Comparison of ENCODE assay signal across 9 cellular contexts in genomic region chr10:7410306-7410799, GRCh38. TPM values are rescaled to one million over a fixed set of nuclear protein-coding genes. Genes with fewer than 3 reads are reported as not detected.
DNase-seq lines count a peak whose midpoint lies in the region; FAIRE-seq and TF ChIP-seq lines count a peak whose summit lies in the region.
"Had no signal": no experiment of that assay in that cellular context is flagged by ENCODE, and none has a peak within 500 bp of the region (broad histone marks: within the 10 kb centered on the region; RNA-seq: fewer than 3 reads in every experiment).

No MANE protein-coding gene starts in this region.

- POLR2A ChIA-PET in OCI-LY7 (lab: Charles Lee): interaction anchor here (0.5 to 1.3 kb wide), 18 partner anchors 8 to 826 kb away, joined by 3 to 10 read pairs (median 4); no protein-coding TSS in a partner anchor

- H3K27ac ChIP-seq in OCI-LY7 (ENCODE audit: low read depth, low read length, poor library complexity, severe bottlenecking) (no peak overlapping the region), astrocyte (ENCODE audit: low read depth, low read length) (no peak overlapping the region)

- TF ChIP-seq CTCF in OCI-LY7 (conservative IDR thresholded peaks at IDR 0.05; ENCODE audit: low read length): no peak
- no peak for TF ChIP-seq CTCF in astrocyte (IDR thresholded peaks at IDR 0.05; ENCODE audit: insufficient read depth, low read depth, low read length)

- H4K20me1 ChIP-seq in OCI-LY7 (ENCODE audit: insufficient read depth, low read length) (no peaks in the 10 kb centered on the region), astrocyte (ENCODE audit: insufficient read depth, low read length) (peaks cover 1% of the 10 kb centered on the region)

- H3K79me2 ChIP-seq in OCI-LY7 (ENCODE audit: insufficient read depth, low read depth, low read length): peaks cover 18% of the 10 kb centered on the region; the same call in 1 of the 2 replicates
- H3K79me2 ChIP-seq in astrocyte (ENCODE audit: insufficient read depth, low read length): peaks cover 4% of the 10 kb centered on the region

- H3K9me3 Mint-ChIP-seq in astrocyte (ENCODE audit: unreplicated experiment): no peaks in the 10 kb centered on the region

- no TSS peak for BruUV-seq in OCI-LY7 (replicated peaks; lab: Mats Ljungman, UMichigan)

- H3K9me2 ChIP-seq in OCI-LY7 (ENCODE audit: insufficient read depth, low read length): no peaks in the 10 kb centered on the region

- H3K36me3 ChIP-seq in OCI-LY7 (ENCODE audit: insufficient read depth, low read length) (no peaks in the 10 kb centered on the region), astrocyte (ENCODE audit: insufficient read depth, low read length) (no peaks in the 10 kb centered on the region)

- peak; percentile 24 for DNase-seq in GM03348 (ENCODE audit: low spot score)
- peak; percentile 43 for DNase-seq in OCI-LY7 (ENCODE audit: low spot score)
- no peak for DNase-seq in astrocyte (ENCODE audit: low read depth)
- peak; percentile 42 for DNase-seq in iPS-NIHi7 (ENCODE audit: extremely low spot score)
- DNase-seq in stimulated activated CD4-positive, alpha-beta T cell treated with anti-CD3 and anti-CD28 coated beads, Interleukin-15, amount 100 ng/mL, for 24 hours: peak; percentile 59
- DNase-seq in NCI-H2196 treated with DMSO at 0.1 percent for 48 hours (lab: John Stamatoyannopoulos, UW; ENCODE audit: unreplicated experiment): no peak
- no peak for DNase-seq in NCI-H187 treated with DMSO at 0.1 percent for 48 hours (lab: John Stamatoyannopoulos, UW)
- no peak for DNase-seq in putamen (ENCODE audit: low spot score)

- H3K9ac ChIP-seq in astrocyte (ENCODE audit: low read length): peak overlapping the region; percentile 75

- H3K36me3 Mint-ChIP-seq in astrocyte (ENCODE audit: low read depth, unreplicated experiment): no peaks in the 10 kb centered on the region

- peaks cover 28% of the 10 kb centered on the region for H3K27me3 Mint-ChIP-seq in astrocyte (ENCODE audit: low read depth, unreplicated experiment)

- peaks cover 16% of the 10 kb centered on the region for H3K4me1 ChIP-seq in OCI-LY7 (ENCODE audit: insufficient read depth, low read length, poor library complexity, severe bottlenecking)
- H3K4me1 ChIP-seq in astrocyte (ENCODE audit: insufficient read depth, low read length): peaks cover 29% of the 10 kb centered on the region

- peak overlapping the region; percentile 6 for H3K27ac Mint-ChIP-seq in astrocyte (ENCODE audit: unreplicated experiment)

- H3K4me2 ChIP-seq in OCI-LY7 (ENCODE audit: low read length): peak overlapping the region; percentile 93
- peak overlapping the region; percentile 97 for H3K4me2 ChIP-seq in astrocyte (ENCODE audit: low read length)

- H3K4me3 ChIP-seq in OCI-LY7 (ENCODE audit: low read depth, low read length, poor library complexity, severe bottlenecking) (peak overlapping the region; percentile 95), astrocyte (ENCODE audit: insufficient read depth, low read depth, low read length) (peak overlapping the region; percentile 76)

- peaks cover 7% of the 10 kb centered on the region for H3K4me1 Mint-ChIP-seq in astrocyte (ENCODE audit: low read depth, unreplicated experiment)

- H2AFZ ChIP-seq in OCI-LY7 (ENCODE audit: low read length) (peak overlapping the region; percentile 99), astrocyte (ENCODE audit: low read depth, low read length) (peak overlapping the region; percentile 93)

- intact Hi-C loops in OCI-LY7 (cut with micrococcal nuclease; ENCODE audit: unreplicated experiment): no loop called here

- H3K4me3 Mint-ChIP-seq in astrocyte (ENCODE audit: unreplicated experiment): peak overlapping the region; percentile 88

- no peak for FAIRE-seq in astrocyte (lab: Jason Lieb, UNC)

- H3K27me3 ChIP-seq in astrocyte (ENCODE audit: insufficient read depth, low read length): peaks cover 33% of the 10 kb centered on the region

- CTCF ChIA-PET in OCI-LY7 (lab: Charles Lee; ENCODE audit: unreplicated experiment): no interaction called here

- no peaks in the 10 kb centered on the region for H3K9me3 ChIP-seq in OCI-LY7 (ENCODE audit: low read length)
- no peaks in the 10 kb centered on the region for H3K9me3 ChIP-seq in astrocyte (ENCODE audit: insufficient read depth, low read depth, low read length)

RNA-seq across cellular contexts. Expression of gene SFMBT2, which starts 0.5 kb away (rescaled TPM):
- total RNA-seq in OCI-LY7 (2014; rRNA removed; shearing (Covaris generic)): 5.1 and 7.9 TPM in 2 replicates
- 7.0 and 8.3 TPM in 2 replicates for total RNA-seq in OCI-LY7 (2022)
- total RNA-seq in astrocyte: 3.9 and 5.0 TPM in 2 replicates
- total RNA-seq: LHCN-M2 had no signal

Comparison
In these comparisons a context has a peak if more than half of its experiments do, and no peak if none do; other contexts are left out.
1. DNase-seq: peak in GM03348 (single experiment), OCI-LY7 (single experiment), iPS-NIHi7 (single experiment) and stimulated activated CD4-positive, alpha-beta T cell treated with anti-CD3 and anti-CD28 coated beads, Interleukin-15, amount 100 ng/mL, for 24 hours (single experiment); none in astrocyte (single experiment), NCI-H2196 treated with DMSO at 0.1 percent for 48 hours (single experiment), NCI-H187 treated with DMSO at 0.1 percent for 48 hours (single experiment) and putamen (single experiment).